ENCODE assay signal across 8 cellular contexts in the genomic region with DNA sequence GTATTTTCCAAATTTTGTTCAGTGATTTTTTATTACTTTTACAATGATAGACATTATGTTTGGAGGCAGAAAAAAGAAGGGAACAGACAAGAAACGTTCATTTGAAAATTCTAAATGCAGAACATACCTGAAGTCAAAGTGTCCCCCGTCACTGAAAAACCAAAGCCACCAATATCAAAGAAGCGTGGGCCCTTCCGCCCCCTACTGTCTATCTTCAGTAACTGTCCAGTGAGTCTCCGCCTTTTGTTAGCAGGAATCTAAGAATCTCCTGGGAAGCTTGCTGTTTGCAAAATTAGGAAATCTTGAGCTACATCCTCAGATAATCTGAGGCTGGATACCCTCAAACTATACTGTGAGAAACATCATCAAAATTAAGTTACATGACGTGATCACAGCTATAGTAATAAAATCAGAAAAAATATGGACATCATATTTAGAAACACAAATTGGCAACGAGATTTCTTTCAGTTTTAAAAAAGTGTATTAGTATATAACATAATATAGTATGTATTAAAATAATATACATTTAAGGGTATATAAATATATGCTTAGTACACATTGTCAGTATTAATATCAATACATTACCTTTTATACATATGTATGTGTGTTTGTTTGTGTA.
DNase-seq lines count a peak whose midpoint lies in the region; ATAC-seq and TF ChIP-seq lines count a peak whose summit lies in the region.

No MANE protein-coding gene starts in this region.

- no peaks in the 10 kb centered on the region for H3K79me2 ChIP-seq in GM23338 (replicated peaks; ENCODE audit: insufficient read depth)

- H3K36me3 Mint-ChIP-seq in GM23338 (ENCODE audit: low read depth): no peaks in the 10 kb centered on the region
- no peaks in the 10 kb centered on the region for H3K36me3 Mint-ChIP-seq in activated T-cell treated with anti-CD3 and anti-CD28 coated beads, Interleukin-2, amount 50 U/mL, for 4 hours (ENCODE audit: insufficient read depth)

- H3K27ac ChIP-seq in C4-2B: no peak overlapping the region
- no peak overlapping the region for H3K27ac ChIP-seq in GM23338 (ENCODE audit: low read depth)

- H3K4me3 Mint-ChIP-seq in GM23338: no peak overlapping the region
- no peak overlapping the region for H3K4me3 Mint-ChIP-seq in activated T-cell treated with anti-CD3 and anti-CD28 coated beads, Interleukin-2, amount 50 U/mL, for 4 hours

- no peak overlapping the region for H3K27ac Mint-ChIP-seq in GM23338

- peaks cover 20% of the 10 kb centered on the region; the same call in 2 of the 3 replicates for H3K4me1 Mint-ChIP-seq in GM23338
- peaks cover 18% of the 10 kb centered on the region for H3K4me1 Mint-ChIP-seq in activated T-cell treated with anti-CD3 and anti-CD28 coated beads, Interleukin-2, amount 50 U/mL, for 4 hours (ENCODE audit: low read depth)

- H2AFZ ChIP-seq in GM23338: no peak overlapping the region

- H3K4me1 ChIP-seq in GM23338 (ENCODE audit: insufficient read depth): peaks cover 19% of the 10 kb centered on the region

- no peaks in the 10 kb centered on the region for H3K36me3 ChIP-seq in GM23338 (ENCODE audit: insufficient read depth)

- ATAC-seq in GM23338: peak; percentile 38; the same call in 2 of the 3 replicates
- no peak for ATAC-seq in activated T-cell treated with anti-CD3 and anti-CD28 coated beads, Interleukin-2, amount 50 U/mL, for 4 hours
- no peak for ATAC-seq in GM18520 (IDR thresholded peaks at IDR 0.05; ENCODE audit: unreplicated experiment)
- ATAC-seq in HG02678 (IDR thresholded peaks at IDR 0.05; ENCODE audit: unreplicated experiment): no peak

- peak; percentile 93 for TF ChIP-seq CTCF in C4-2B (conservative IDR thresholded peaks at IDR 0.05)
- TF ChIP-seq CTCF in GM23338 (conservative IDR thresholded peaks at IDR 0.05; ENCODE audit: low read depth in 2 of 2): peak; percentile 83 to 89

- H3K9me2 ChIP-seq in GM23338 (ENCODE audit: insufficient read depth): 0 out of 2 replicates have a peak, but pooled peaks cover 3% of the 10 kb centered on the region

- no peak overlapping the region for H3K4me3 ChIP-seq in GM23338

- no peaks in the 10 kb centered on the region for H3F3A ChIP-seq in GM23338 (replicated peaks; ENCODE audit: low read depth)

- no peaks in the 10 kb centered on the region for H3K27me3 ChIP-seq in GM23338 (ENCODE audit: insufficient read depth)

- DNase-seq in GM23338 (ENCODE audit: low spot score) (peak; percentile 84), NCI-H748 (lab: John Stamatoyannopoulos, UW; ENCODE audit: unreplicated experiment) (peak; percentile 59), foreskin melanocyte (peak; percentile 40), pons (ENCODE audit: low spot score) (peak; percentile 79)
- DNase-seq in activated T-cell treated with anti-CD3 and anti-CD28 coated beads, Interleukin-2, amount 50 U/mL, for 4 hours: peak; percentile 41

- no peak overlapping the region for H3K4me2 ChIP-seq in GM23338

- H4K20me1 ChIP-seq in GM23338 (replicated peaks; ENCODE audit: insufficient read depth): no peaks in the 10 kb centered on the region

- H3K9me3 Mint-ChIP-seq in GM23338: no peaks in the 10 kb centered on the region
- H3K9me3 Mint-ChIP-seq in activated T-cell treated with anti-CD3 and anti-CD28 coated beads, Interleukin-2, amount 50 U/mL, for 4 hours: no peaks in the 10 kb centered on the region

- H3K27me3 Mint-ChIP-seq in GM23338 (ENCODE audit: insufficient read depth, low read depth, poor library complexity): no peaks in the 10 kb centered on the region
- H3K27me3 Mint-ChIP-seq in activated T-cell treated with anti-CD3 and anti-CD28 coated beads, Interleukin-2, amount 50 U/mL, for 4 hours (ENCODE audit: low read depth): peaks cover 3% of the 10 kb centered on the region

TF ChIP-seq in GM23338, 12 proteins besides CTCF, POLR2A, EP300 and RAD21:
- TF ChIP-seq CREB1 (CRISPR knock-in tag; IDR thresholded peaks at IDR 0.05; ENCODE audit: low read depth): 0 out of 2 replicates have a peak, but pooled peaks have one; percentile 15
- TF ChIP-seq EZH2phosphoT487 (IDR thresholded peaks at IDR 0.05; ENCODE audit: unreplicated experiment): no peak
- no peak for TF ChIP-seq REST (IDR thresholded peaks at IDR 0.05; ENCODE audit: unreplicated experiment)
TF ChIP-seq in GM23338: peak in this region for 1.
